ENCODE assay signal across 1 cellular context in the genomic region with DNA sequence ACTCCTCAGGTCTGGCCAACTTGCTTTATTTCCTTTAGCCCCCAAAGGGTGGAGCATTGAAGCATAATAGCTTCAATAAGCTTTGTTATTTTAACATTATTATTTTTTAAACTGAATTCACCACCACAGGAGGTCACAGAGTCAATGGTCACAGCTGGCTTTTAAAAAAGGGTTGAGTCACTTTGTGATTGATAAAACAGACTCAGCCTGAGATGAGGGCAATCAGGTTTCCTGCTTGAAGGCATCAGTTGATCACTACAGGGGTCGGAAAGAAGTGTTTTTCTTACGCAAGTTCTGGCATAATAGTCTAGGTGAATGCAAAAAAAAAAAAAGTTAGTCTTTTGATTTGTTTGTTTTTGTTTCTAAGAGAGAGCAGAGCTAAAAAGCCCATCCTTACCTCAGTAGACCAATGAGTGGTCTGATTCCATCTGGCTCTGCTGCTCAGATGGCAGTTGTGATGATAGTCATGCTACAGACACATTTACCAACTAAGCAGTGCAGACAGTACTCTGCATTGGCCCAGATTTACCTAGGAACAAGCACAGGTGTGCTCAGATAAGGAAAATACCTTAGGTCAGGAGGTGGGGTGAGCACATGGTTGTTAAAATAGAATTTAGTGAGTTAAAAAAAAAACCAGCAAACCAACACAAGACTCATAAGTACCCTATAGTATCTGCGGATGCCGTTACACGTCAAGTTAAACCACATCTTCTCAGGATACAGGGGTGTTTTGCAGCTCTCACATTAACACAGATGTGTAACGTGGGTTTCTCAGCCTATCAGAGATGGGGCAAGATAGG.
TF ChIP-seq lines count a peak whose summit lies in the region.

No MANE protein-coding gene starts in this region.

TF ChIP-seq in SK-N-SH, 30 proteins besides CTCF, POLR2A, EP300 and RAD21 (continued from another document):
- TF ChIP-seq, protein P1, sequence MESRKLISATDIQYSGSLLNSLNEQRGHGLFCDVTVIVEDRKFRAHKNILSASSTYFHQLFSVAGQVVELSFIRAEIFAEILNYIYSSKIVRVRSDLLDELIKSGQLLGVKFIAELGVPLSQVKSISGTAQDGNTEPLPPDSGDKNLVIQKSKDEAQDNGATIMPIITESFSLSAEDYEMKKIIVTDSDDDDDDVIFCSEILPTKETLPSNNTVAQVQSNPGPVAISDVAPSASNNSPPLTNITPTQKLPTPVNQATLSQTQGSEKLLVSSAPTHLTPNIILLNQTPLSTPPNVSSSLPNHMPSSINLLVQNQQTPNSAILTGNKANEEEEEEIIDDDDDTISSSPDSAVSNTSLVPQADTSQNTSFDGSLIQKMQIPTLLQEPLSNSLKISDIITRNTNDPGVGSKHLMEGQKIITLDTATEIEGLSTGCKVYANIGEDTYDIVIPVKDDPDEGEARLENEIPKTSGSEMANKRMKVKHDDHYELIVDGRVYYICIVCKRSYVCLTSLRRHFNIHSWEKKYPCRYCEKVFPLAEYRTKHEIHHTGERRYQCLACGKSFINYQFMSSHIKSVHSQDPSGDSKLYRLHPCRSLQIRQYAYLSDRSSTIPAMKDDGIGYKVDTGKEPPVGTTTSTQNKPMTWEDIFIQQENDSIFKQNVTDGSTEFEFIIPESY (IDR thresholded peaks at IDR 0.05; ENCODE audit: borderline replicate concordance, low read depth), result no peak
- TF ChIP-seq JUND (IDR thresholded peaks at IDR 0.05), result no peak
- TF ChIP-seq, protein P2, sequence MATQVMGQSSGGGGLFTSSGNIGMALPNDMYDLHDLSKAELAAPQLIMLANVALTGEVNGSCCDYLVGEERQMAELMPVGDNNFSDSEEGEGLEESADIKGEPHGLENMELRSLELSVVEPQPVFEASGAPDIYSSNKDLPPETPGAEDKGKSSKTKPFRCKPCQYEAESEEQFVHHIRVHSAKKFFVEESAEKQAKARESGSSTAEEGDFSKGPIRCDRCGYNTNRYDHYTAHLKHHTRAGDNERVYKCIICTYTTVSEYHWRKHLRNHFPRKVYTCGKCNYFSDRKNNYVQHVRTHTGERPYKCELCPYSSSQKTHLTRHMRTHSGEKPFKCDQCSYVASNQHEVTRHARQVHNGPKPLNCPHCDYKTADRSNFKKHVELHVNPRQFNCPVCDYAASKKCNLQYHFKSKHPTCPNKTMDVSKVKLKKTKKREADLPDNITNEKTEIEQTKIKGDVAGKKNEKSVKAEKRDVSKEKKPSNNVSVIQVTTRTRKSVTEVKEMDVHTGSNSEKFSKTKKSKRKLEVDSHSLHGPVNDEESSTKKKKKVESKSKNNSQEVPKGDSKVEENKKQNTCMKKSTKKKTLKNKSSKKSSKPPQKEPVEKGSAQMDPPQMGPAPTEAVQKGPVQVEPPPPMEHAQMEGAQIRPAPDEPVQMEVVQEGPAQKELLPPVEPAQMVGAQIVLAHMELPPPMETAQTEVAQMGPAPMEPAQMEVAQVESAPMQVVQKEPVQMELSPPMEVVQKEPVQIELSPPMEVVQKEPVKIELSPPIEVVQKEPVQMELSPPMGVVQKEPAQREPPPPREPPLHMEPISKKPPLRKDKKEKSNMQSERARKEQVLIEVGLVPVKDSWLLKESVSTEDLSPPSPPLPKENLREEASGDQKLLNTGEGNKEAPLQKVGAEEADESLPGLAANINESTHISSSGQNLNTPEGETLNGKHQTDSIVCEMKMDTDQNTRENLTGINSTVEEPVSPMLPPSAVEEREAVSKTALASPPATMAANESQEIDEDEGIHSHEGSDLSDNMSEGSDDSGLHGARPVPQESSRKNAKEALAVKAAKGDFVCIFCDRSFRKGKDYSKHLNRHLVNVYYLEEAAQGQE (IDR thresholded peaks at IDR 0.05; ENCODE audit: low read depth, low read length), result no peak
- TF ChIP-seq, protein P3, sequence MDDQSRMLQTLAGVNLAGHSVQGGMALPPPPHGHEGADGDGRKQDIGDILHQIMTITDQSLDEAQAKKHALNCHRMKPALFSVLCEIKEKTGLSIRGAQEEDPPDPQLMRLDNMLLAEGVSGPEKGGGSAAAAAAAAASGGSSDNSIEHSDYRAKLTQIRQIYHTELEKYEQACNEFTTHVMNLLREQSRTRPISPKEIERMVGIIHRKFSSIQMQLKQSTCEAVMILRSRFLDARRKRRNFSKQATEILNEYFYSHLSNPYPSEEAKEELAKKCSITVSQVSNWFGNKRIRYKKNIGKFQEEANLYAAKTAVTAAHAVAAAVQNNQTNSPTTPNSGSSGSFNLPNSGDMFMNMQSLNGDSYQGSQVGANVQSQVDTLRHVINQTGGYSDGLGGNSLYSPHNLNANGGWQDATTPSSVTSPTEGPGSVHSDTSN (IDR thresholded peaks at IDR 0.05), result no peak
- no peak for TF ChIP-seq YY1 (IDR thresholded peaks at IDR 0.05; ENCODE audit: low read depth)
- TF ChIP-seq, protein P4, sequence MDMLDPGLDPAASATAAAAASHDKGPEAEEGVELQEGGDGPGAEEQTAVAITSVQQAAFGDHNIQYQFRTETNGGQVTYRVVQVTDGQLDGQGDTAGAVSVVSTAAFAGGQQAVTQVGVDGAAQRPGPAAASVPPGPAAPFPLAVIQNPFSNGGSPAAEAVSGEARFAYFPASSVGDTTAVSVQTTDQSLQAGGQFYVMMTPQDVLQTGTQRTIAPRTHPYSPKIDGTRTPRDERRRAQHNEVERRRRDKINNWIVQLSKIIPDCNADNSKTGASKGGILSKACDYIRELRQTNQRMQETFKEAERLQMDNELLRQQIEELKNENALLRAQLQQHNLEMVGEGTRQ (IDR thresholded peaks at IDR 0.05; ENCODE audit: borderline replicate concordance, low read depth, low read length), result no peak
- TF ChIP-seq RCOR1 (IDR thresholded peaks at IDR 0.05; ENCODE audit: low read length), result no peak
